In genomic region chr9:73151653-73152382, GRCh38 we compare ENCODE assay signal across 8 cellular contexts. TPM values are rescaled to one million over a fixed set of nuclear protein-coding genes. Genes with fewer than 3 reads are reported as not detected.
DNase-seq lines count a peak whose midpoint lies in the region; ATAC-seq, FAIRE-seq and TF ChIP-seq lines count a peak whose summit lies in the region.

ANXA1 (plus strand) TSS chr9:73151865; CDS start chr9:73158536, 6,671 bp downstream.

- H3K27ac ChIP-seq in CD4-positive, alpha-beta T cell (ENCODE audit: low read depth, low read length) = peak within 1 kb of the TSS; percentile 59
- H3K27ac ChIP-seq in astrocyte (ENCODE audit: low read depth, low read length) (peak within 1 kb of the TSS; percentile 92), hepatocyte (peak within 1 kb of the TSS; percentile 86), spleen (peak within 1 kb of the TSS; percentile 37 to 84 (median 74))

- H4K20me1 ChIP-seq in astrocyte (ENCODE audit: insufficient read depth, low read length) (peaks cover 37% of the 10 kb centered on the region), hepatocyte (ENCODE audit: insufficient read depth, poor library complexity, severe bottlenecking) (no peaks in the 10 kb centered on the region)

- no peak for TF ChIP-seq CTCF in CD4-positive, alpha-beta T cell (IDR thresholded peaks at IDR 0.05)
- TF ChIP-seq CTCF in astrocyte (IDR thresholded peaks at IDR 0.05; ENCODE audit: insufficient read depth, low read depth, low read length) (no peak), hepatocyte (IDR thresholded peaks at IDR 0.05; ENCODE audit: poor library complexity) (no peak), spleen (IDR thresholded peaks at IDR 0.05 in 8 of 11, conservative IDR thresholded peaks at IDR 0.05 in 3 of 11) (no peak)

- POLR2A ChIA-PET in CD4-positive, alpha-beta T cell (lab: Charles Lee) = interaction anchor here (1.0 to 3.0 kb wide), 3 partner anchors 20 to 787 kb away, joined by 3 to 22 read pairs (median 10); partner anchors contain the start of gene ZFAND5

- H3K4me2 ChIP-seq in astrocyte (ENCODE audit: low read length) (peak within 1 kb of the TSS; percentile 83), hepatocyte (peak within 1 kb of the TSS; percentile 64)

- H3K79me2 ChIP-seq in astrocyte (ENCODE audit: insufficient read depth, low read length) = peaks cover 59% of the 10 kb centered on the region
- H3K79me2 ChIP-seq in hepatocyte = peaks cover 37% of the 10 kb centered on the region

- no peaks in the 10 kb centered on the region for H3K9me2 ChIP-seq in hepatocyte (replicated peaks; ENCODE audit: insufficient read depth)

- intact Hi-C loops in CD4-positive, alpha-beta T cell (cut with DNase I, micrococcal nuclease) = no loop called here
- intact Hi-C loops in spleen (cut with DNase I; ENCODE audit: low total_unique reads) = no loop called here

- no peak for DNase-seq in CD4-positive, alpha-beta T cell
- DNase-seq in LoVo (ENCODE audit: low spot score) (peak; percentile 87), astrocyte (ENCODE audit: low read depth) (peak; percentile 87), hepatocyte (ENCODE audit: low spot score) (peak; percentile 48), spleen (no peak), NCI-H1436 (lab: John Stamatoyannopoulos, UW) (no peak)

- peaks cover 83% of the 10 kb centered on the region for H3K4me1 Mint-ChIP-seq in CD4-positive, alpha-beta T cell (ENCODE audit: low read depth)
- H3K4me1 Mint-ChIP-seq in astrocyte (ENCODE audit: low read depth, unreplicated experiment) = peaks cover 50% of the 10 kb centered on the region

- H3K4me3 Mint-ChIP-seq in CD4-positive, alpha-beta T cell = peak within 1 kb of the TSS; percentile 88
- peak within 1 kb of the TSS; percentile 96 for H3K4me3 Mint-ChIP-seq in astrocyte (ENCODE audit: unreplicated experiment)

- H3K36me3 ChIP-seq in astrocyte (ENCODE audit: insufficient read depth, low read length) = peaks cover 16% of the 10 kb centered on the region
- no peaks in the 10 kb centered on the region for H3K36me3 ChIP-seq in hepatocyte (replicated peaks; ENCODE audit: insufficient read depth, low read depth)
- H3K36me3 ChIP-seq in spleen = no peaks in the 10 kb centered on the region

- no peak within 1 kb of the TSS for H2AFZ ChIP-seq in astrocyte (ENCODE audit: low read depth, low read length)
- H2AFZ ChIP-seq in hepatocyte = no peak within 1 kb of the TSS

- FAIRE-seq in astrocyte (lab: Jason Lieb, UNC) = peak; percentile 99

- no peaks in the 10 kb centered on the region for H3K27me3 ChIP-seq in CD4-positive, alpha-beta T cell (ENCODE audit: control insufficient read depth, insufficient read depth, low read length)
- H3K27me3 ChIP-seq in astrocyte (ENCODE audit: insufficient read depth, low read length) = no peaks in the 10 kb centered on the region
- no peaks in the 10 kb centered on the region for H3K27me3 ChIP-seq in hepatocyte
- H3K27me3 ChIP-seq in spleen (replicated peaks in 1 of 7) = no peaks in the 10 kb centered on the region

- peaks cover 16% of the 10 kb centered on the region for H3K36me3 Mint-ChIP-seq in CD4-positive, alpha-beta T cell (ENCODE audit: low read depth)
- H3K36me3 Mint-ChIP-seq in astrocyte (ENCODE audit: low read depth, unreplicated experiment) = peaks cover 5% of the 10 kb centered on the region

- H3K27me3 Mint-ChIP-seq in CD4-positive, alpha-beta T cell = no peaks in the 10 kb centered on the region
- H3K27me3 Mint-ChIP-seq in astrocyte (ENCODE audit: low read depth, unreplicated experiment) = no peaks in the 10 kb centered on the region

- no peaks in the 10 kb centered on the region for H3K9me3 Mint-ChIP-seq in CD4-positive, alpha-beta T cell
- no peaks in the 10 kb centered on the region for H3K9me3 Mint-ChIP-seq in astrocyte (ENCODE audit: unreplicated experiment)

- H3K9me3 ChIP-seq in CD4-positive, alpha-beta T cell (ENCODE audit: control insufficient read depth, low read length) = no peaks in the 10 kb centered on the region
- H3K9me3 ChIP-seq in astrocyte (ENCODE audit: insufficient read depth, low read depth, low read length) (no peaks in the 10 kb centered on the region), hepatocyte (ENCODE audit: low read depth) (no peaks in the 10 kb centered on the region), spleen (no peaks in the 10 kb centered on the region)

- H3K4me1 ChIP-seq in astrocyte (ENCODE audit: insufficient read depth, low read length) = peaks cover 47% of the 10 kb centered on the region
- H3K4me1 ChIP-seq in hepatocyte (ENCODE audit: insufficient read depth) = peaks cover 26% of the 10 kb centered on the region
- H3K4me1 ChIP-seq in spleen = peaks cover 3 to 94% (median 53%) of the 10 kb centered on the region in 6 donors

- WGBS in hepatocyte (ENCODE audit: low lambda C conversion rate, missing lambda C conversion rate) = 35% methylated on average over 1 of the region's 1 CpG
- 2 to 18% (median 8%) methylated on average over 1 of the region's 1 CpG for WGBS in spleen, 5 donors

- no peak for TF ChIP-seq POLR2A in spleen (IDR thresholded peaks at IDR 0.05)

- H3K4me3 ChIP-seq in astrocyte (ENCODE audit: insufficient read depth, low read depth, low read length) (peak within 1 kb of the TSS; percentile 95), hepatocyte (peak within 1 kb of the TSS; percentile 20), spleen (peak within 1 kb of the TSS; percentile 13 to 64 (median 28))

- peak; percentile 63 for ATAC-seq in CD4-positive, alpha-beta T cell (ENCODE audit: poor library complexity)
- ATAC-seq in HG03196 (IDR thresholded peaks at IDR 0.05; ENCODE audit: unreplicated experiment) (no peak), HG03521 (IDR thresholded peaks at IDR 0.05; ENCODE audit: unreplicated experiment) (no peak)

- CTCF ChIA-PET in CD4-positive, alpha-beta T cell (lab: Charles Lee) = interaction anchor here (1.0 to 1.4 kb wide), 2 partner anchors 17 to 19 kb away, joined by 3 read pairs; no protein-coding TSS in a partner anchor

- peak within 1 kb of the TSS; percentile 95 for H3K9ac ChIP-seq in astrocyte (ENCODE audit: low read length)

- peak within 1 kb of the TSS; percentile 87 for H3K27ac Mint-ChIP-seq in CD4-positive, alpha-beta T cell
- peak within 1 kb of the TSS; percentile 96 for H3K27ac Mint-ChIP-seq in astrocyte (ENCODE audit: unreplicated experiment)

RNA-seq across cellular contexts. Expression of gene ANXA1, which starts in this region (rescaled TPM):
- 100 to 1,000 TPM; 310 to 317 TPM for total RNA-seq in CD4-positive, alpha-beta T cell
- total RNA-seq in astrocyte (447 and 637 TPM in 2 replicates), hepatocyte (245 and 279 TPM in 2 replicates), spleen (100 to 1,000 TPM in 3 of 7 donors, 10 to 100 TPM in 4; 68.9 to 123 (median 98.4) TPM)
- polyA plus RNA-seq in hepatocyte (254 and 337 TPM in 2 replicates), spleen (10 to 100 TPM; 45.5 to 70.5 (median 46.5) TPM)

Comparison
In these comparisons a context has a peak if more than half of its experiments do, and no peak if none do; other contexts are left out.
1. DNase-seq: peak in LoVo (single experiment), astrocyte (single experiment) and hepatocyte (single experiment); none in CD4-positive, alpha-beta T cell (0 of 10), spleen (single experiment) and NCI-H1436 (single experiment).
2. H3K4me3 ChIP-seq: peak in every context shown above with its lines; median percentile 95 in astrocyte; 28 in spleen; 20 in hepatocyte.
3. Peak in every context shown above with its lines, with median percentiles within 50 percentile points of each other: H3K27ac ChIP-seq.